Comparison of ENCODE assay signal across 8 cellular contexts in the genomic region with DNA sequence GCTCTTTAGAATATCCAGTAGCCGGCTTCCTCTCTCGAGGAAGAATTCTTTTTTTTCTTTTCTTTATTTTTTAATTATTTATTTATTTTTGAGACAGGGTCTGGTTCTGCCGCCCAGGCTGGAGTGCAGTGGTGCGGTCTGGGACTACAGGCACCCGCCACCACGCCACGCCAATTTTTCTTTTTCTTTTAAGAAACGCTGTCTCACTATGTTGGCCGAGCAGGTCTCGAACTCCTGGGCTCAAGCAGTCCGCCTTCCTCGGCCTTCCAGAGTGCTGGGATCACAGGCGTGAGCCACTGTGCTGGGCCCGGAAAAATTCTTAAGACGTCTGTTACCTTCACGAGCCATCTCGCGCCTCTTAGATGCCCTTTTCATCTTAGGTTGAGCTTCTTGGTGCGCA. TPM values are rescaled to one million over a fixed set of nuclear protein-coding genes. Genes with fewer than 3 reads are reported as not detected.
DNase-seq lines count a peak whose midpoint lies in the region; ATAC-seq and TF ChIP-seq lines count a peak whose summit lies in the region.

No MANE protein-coding gene starts in this region.

- H3K9me3 Mint-ChIP-seq in Calu3 (ENCODE audit: low read depth, unreplicated experiment), result no peaks in the 10 kb centered on the region
- no peaks in the 10 kb centered on the region for H3K9me3 Mint-ChIP-seq in activated naive CD4-positive, alpha-beta T cell treated with anti-CD3 and anti-CD28 coated beads, Interleukin-2, amount 50 U/mL, for 72 hours

- TF ChIP-seq EP300 in ovary (IDR thresholded peaks at IDR 0.05), result no peak

- 88 to 91% (median 90%) methylated on average over 19 of the region's 19 CpGs for WGBS in ovary, 3 donors

- H3K4me1 Mint-ChIP-seq in Calu3 (ENCODE audit: low read depth, unreplicated experiment), result peaks cover 9% of the 10 kb centered on the region

- CTCF ChIA-PET in Calu3 (lab: Charles Lee), result no interaction called here

- intact Hi-C loops in Calu3 (cut with micrococcal nuclease; ENCODE audit: unreplicated experiment) (no loop called here), ovary (cut with DNase I) (loop anchor here in 1 of 4 donors (10.0 kb wide), 1 partner anchor 158 kb away; no protein-coding TSS in a partner anchor)

- peak overlapping the region; percentile 80 for H3K4me3 Mint-ChIP-seq in Calu3 (ENCODE audit: low read depth, unreplicated experiment)

- H3K4me1 ChIP-seq in Peyer's patch (peaks cover 0 to 19% (median 2%) of the 10 kb centered on the region in 4 donors), ovary (ENCODE audit: insufficient read depth) (peaks cover 4% of the 10 kb centered on the region)

- TF ChIP-seq CTCF in Calu3 (IDR thresholded peaks at IDR 0.05; ENCODE audit: unreplicated experiment) (no peak), Peyer's patch (IDR thresholded peaks at IDR 0.05) (no peak), epithelial cell of proximal tubule (conservative IDR thresholded peaks at IDR 0.05; ENCODE audit: low read depth, low read length) (no peak), ovary (IDR thresholded peaks at IDR 0.05) (no peak)

- no peak for ATAC-seq in GM21737 (IDR thresholded peaks at IDR 0.05; ENCODE audit: unreplicated experiment)
- ATAC-seq in activated naive CD4-positive, alpha-beta T cell treated with anti-CD3 and anti-CD28 coated beads, Interleukin-2, amount 50 U/mL, for 72 hours, result no peak

- no peaks in the 10 kb centered on the region for H3K9me3 ChIP-seq in Peyer's patch
- no peaks in the 10 kb centered on the region for H3K9me3 ChIP-seq in ovary

- no peak for TF ChIP-seq POLR2A in Peyer's patch (IDR thresholded peaks at IDR 0.05)
- no peak for TF ChIP-seq POLR2A in ovary (IDR thresholded peaks at IDR 0.05)

- H3K4me3 ChIP-seq in Peyer's patch (peak overlapping the region; percentile 79 to 98 (median 94)), epithelial cell of proximal tubule (ENCODE audit: low read depth, low read length) (peak overlapping the region; percentile 62), ovary (peak overlapping the region; percentile 75)

- H3K27ac ChIP-seq in Peyer's patch, result peak overlapping the region in 3 of 4 donors; percentile 94 to 97 (median 94)
- H3K27ac ChIP-seq in ovary, result peak overlapping the region in 1 of 2 donors; percentile 99

- no peaks in the 10 kb centered on the region for H3K27me3 ChIP-seq in Peyer's patch
- H3K27me3 ChIP-seq in ovary, result no peaks in the 10 kb centered on the region

- H3K27me3 Mint-ChIP-seq in Calu3 (ENCODE audit: unreplicated experiment), result peaks cover 16% of the 10 kb centered on the region

- H3K36me3 Mint-ChIP-seq in Calu3 (ENCODE audit: insufficient read depth, unreplicated experiment), result peaks cover 23% of the 10 kb centered on the region
- H3K36me3 Mint-ChIP-seq in activated naive CD4-positive, alpha-beta T cell treated with anti-CD3 and anti-CD28 coated beads, Interleukin-2, amount 50 U/mL, for 72 hours, result peaks cover 0 to 11% of the 10 kb centered on the region in 2 donors

- no TSS peak for BruUV-seq in Calu3 (replicated peaks; lab: Mats Ljungman, UMichigan)

- DNase-seq in Calu3 (no peak), Peyer's patch (no peak), epithelial cell of proximal tubule (ENCODE audit: low read depth) (no peak), ovary (peak in 4 of 5 donors; percentile 16 to 44 (median 38)), NCI-H128 (lab: John Stamatoyannopoulos, UW; ENCODE audit: unreplicated experiment) (no peak), Ammon's horn (ENCODE audit: low spot score) (no peak)
- no peak for DNase-seq in activated naive CD4-positive, alpha-beta T cell treated with anti-CD3 and anti-CD28 coated beads, Interleukin-2, amount 50 U/mL, for 72 hours (ENCODE audit: low spot score in 2 of 2)

- H3K27ac Mint-ChIP-seq in Calu3 (ENCODE audit: unreplicated experiment), result peak overlapping the region; percentile 71
- H3K27ac Mint-ChIP-seq in activated naive CD4-positive, alpha-beta T cell treated with anti-CD3 and anti-CD28 coated beads, Interleukin-2, amount 50 U/mL, for 72 hours, result peak overlapping the region in 1 of 2 donors; percentile 91

- H3K36me3 ChIP-seq in Peyer's patch (no peaks in the 10 kb centered on the region), ovary (no peaks in the 10 kb centered on the region)

RNA-seq across cellular contexts. Expression of gene TMEM131, which starts 0.9 kb away (rescaled TPM):
- total RNA-seq in Calu3 (2022) (25.4 and 29.2 TPM in 2 replicates), Peyer's patch (10 to 100 TPM; 64.6 to 86.3 (median 74.5) TPM), epithelial cell of proximal tubule (10.2 and 16.0 TPM in 2 replicates), ovary (10 to 100 TPM; 29.3 to 44.0 (median 38.4) TPM)
- polyA plus RNA-seq in ovary, result 10 to 100 TPM; 16.1 to 40.7 TPM
- total RNA-seq in activated naive CD4-positive, alpha-beta T cell treated with anti-CD3 and anti-CD28 coated beads, Interleukin-2, amount 50 U/mL, for 72 hours, result 10 to 100 TPM; 29.0 to 31.7 TPM

Comparison
In these comparisons a context has a peak if more than half of its experiments do, and no peak if none do; other contexts are left out.
1. DNase-seq: peak in ovary (4 of 5); none in Calu3 (single experiment), Peyer's patch (0 of 3), epithelial cell of proximal tubule (single experiment), NCI-H128 (single experiment), Ammon's horn (single experiment) and activated naive CD4-positive, alpha-beta T cell treated with anti-CD3 and anti-CD28 coated beads, Interleukin-2, amount 50 U/mL, for 72 hours (0 of 2).
2. Peak in every context shown above with its lines, with median percentiles within 50 percentile points of each other: H3K4me3 ChIP-seq.